ENCODE assay signal across 8 cellular contexts in the genomic region with DNA sequence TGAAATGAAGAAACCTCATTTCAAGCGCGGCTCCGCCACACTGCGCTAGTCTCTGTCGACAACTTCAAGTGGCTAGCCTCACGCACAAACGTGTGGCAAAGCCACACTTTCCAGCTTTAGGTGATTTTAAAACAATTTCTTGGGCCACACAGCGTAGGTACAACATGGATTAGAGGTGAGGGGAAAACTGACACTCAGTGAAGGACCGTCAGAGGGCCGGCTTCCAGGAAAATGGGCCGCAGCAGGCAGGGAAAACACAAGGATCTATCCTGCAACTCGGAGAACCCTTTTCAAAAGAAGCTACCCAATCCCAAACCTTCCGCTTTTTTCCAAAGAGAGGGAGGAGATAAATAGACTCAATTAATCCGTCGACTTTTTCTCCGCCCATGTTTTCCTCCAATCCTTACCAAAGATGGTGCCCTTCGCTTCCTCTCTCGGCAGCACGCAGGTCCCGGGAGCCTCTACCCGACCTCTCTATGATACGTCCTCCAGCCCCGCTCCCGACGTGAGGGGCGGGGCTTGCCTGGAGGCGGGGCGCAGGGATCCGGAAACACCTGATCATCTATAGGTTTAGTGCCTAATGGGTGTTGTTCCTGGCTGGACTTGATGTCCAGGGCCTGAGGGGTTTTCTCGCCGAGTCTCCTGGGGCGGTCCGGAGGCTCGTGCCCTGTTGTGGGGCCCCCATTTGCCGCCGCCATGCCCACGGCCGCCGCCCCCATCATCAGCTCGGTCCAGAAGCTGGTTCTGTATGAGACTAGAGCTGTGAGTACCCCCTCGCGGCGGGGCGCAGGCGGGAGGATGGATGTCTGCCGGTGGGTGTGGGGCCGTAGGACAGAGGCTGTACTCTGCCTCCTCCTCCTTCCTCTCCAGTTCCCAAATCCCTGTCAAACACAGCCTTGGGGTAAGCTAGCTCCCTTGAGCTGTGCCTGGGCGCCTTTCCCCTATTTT. TPM values are rescaled to one million over a fixed set of nuclear protein-coding genes. Genes with fewer than 3 reads are reported as not detected.
DNase-seq lines count a peak whose midpoint lies in the region; ATAC-seq, FAIRE-seq and TF ChIP-seq lines count a peak whose summit lies in the region.

Gene AK9 (minus strand): TSS at position 463 of the 948 bp plus-strand sequence. CDS start 15,457 bp downstream, outside the sequence.
Gene FIG4 (plus strand): TSS at position 557 of the 948 bp plus-strand sequence. CDS start 140 bp downstream, at position 697.

- peak within 1 kb of the TSS; percentile 95 to 97 for H3K27ac Mint-ChIP-seq in T-cell

- TF ChIP-seq CTCF in prostate gland (IDR thresholded peaks at IDR 0.05): peak in 2 of 4 experiments; percentile 22 to 36

- H3K4me3 ChIP-seq in prostate gland: peak within 1 kb of the TSS; percentile 67 to 76

- no peaks in the 10 kb centered on the region for H3K36me3 ChIP-seq in prostate gland

- TF ChIP-seq POLR2A in GM12892 (IDR thresholded peaks at IDR 0.05; ENCODE audit: low read depth, low read length) (peak; percentile 42; the same call in 1 of the 2 replicates), prostate gland (IDR thresholded peaks at IDR 0.05) (peak; percentile 73)

- no peaks in the 10 kb centered on the region for H3K9me3 Mint-ChIP-seq in T-cell

- H3K27me3 Mint-ChIP-seq in T-cell: no peaks in the 10 kb centered on the region

- H3K4me1 ChIP-seq in prostate gland (replicated peaks): no peaks in the 10 kb centered on the region

- CTCF ChIA-PET in T-cell (lab: Charles Lee): interaction anchor here (0.5 to 1.5 kb wide), 9 partner anchors 11 to 1082 kb away, joined by 3 to 7 read pairs (median 4); no protein-coding TSS in a partner anchor

- H3K4me3 Mint-ChIP-seq in T-cell: peak within 1 kb of the TSS; percentile 87 to 99 (median 98)

- peak within 1 kb of the TSS; percentile 85 to 88 for H3K27ac ChIP-seq in prostate gland

- DNase-seq in GM12892 (ENCODE audit: insufficient read length) (peak; percentile 62), NCI-H1436 treated with DMSO at 0.1 percent for 48 hours (lab: John Stamatoyannopoulos, UW) (peak; percentile 82), T-cell (peak; percentile 72 to 90 (median 81)), amniotic stem cell (lab: John Stamatoyannopoulos, UW) (peak; percentile 87), left ventricle myocardium superior (peak; percentile 94), prostate gland (ENCODE audit: low spot score) (peak; percentile 91), urothelium cell line (ENCODE audit: low spot score) (peak; percentile 83)

- POLR2A ChIA-PET in T-cell (lab: Charles Lee): interaction anchor here (0.6 to 1.1 kb wide), 6 partner anchors 10 to 1183 kb away, joined by 3 to 4 read pairs (median 3); partner anchors contain the start of gene AMD1 (in 1 of the 2)

- no peaks in the 10 kb centered on the region for H3K9me3 ChIP-seq in prostate gland

- H3K27me3 ChIP-seq in prostate gland (replicated peaks; ENCODE audit: insufficient read depth): no peaks in the 10 kb centered on the region

- FAIRE-seq in GM12892 (lab: Jason Lieb, UNC) (peak; percentile 95), urothelium cell line (lab: Jason Lieb, UNC) (no peak)

- intact Hi-C loops in left ventricle myocardium superior (cut with micrococcal nuclease): no loop called here
- intact Hi-C loops in prostate gland (cut with DNase I): no loop called here

- H3K4me1 Mint-ChIP-seq in T-cell: peaks cover 31 to 38% (median 33%) of the 10 kb centered on the region in 3 donors

- under 1% methylated on average over 45 of the region's 48 CpGs for WGBS in prostate gland

- ATAC-seq in HG02852 (IDR thresholded peaks at IDR 0.05; ENCODE audit: unreplicated experiment) (peak; percentile 94), T-cell (replicated peaks in 1 of 4) (peak; percentile 97 to 98 (median 98)), left ventricle myocardium superior (peak; percentile 99)

- peaks cover 14% of the 10 kb centered on the region for H3K36me3 Mint-ChIP-seq in T-cell

RNA-seq across cellular contexts. Expression of gene AK9, which starts in this region (rescaled TPM):
- 4.2 TPM for polyA plus RNA-seq in GM12892 (2012; ENCODE audit: missing spikeins)
- 10 to 100 TPM in 3 of 5 donors, 1 to 10 TPM in 2; 7.9 to 12.6 (median 10.2) TPM for total RNA-seq in T-cell
- total RNA-seq in left ventricle myocardium superior: 11.7 TPM
- total RNA-seq in prostate gland: 10 to 100 TPM in 1 of 2 donors, 1 to 10 TPM in 1; 4.5 to 22.0 TPM

RNA-seq across cellular contexts. Expression of gene FIG4, which starts in this region (rescaled TPM):
- polyA plus RNA-seq in GM12892 (2012; ENCODE audit: missing spikeins): 10.8 TPM
- total RNA-seq in T-cell (10 to 100 TPM; 10.5 to 13.5 (median 11.5) TPM), left ventricle myocardium superior (8.9 TPM), prostate gland (10 to 100 TPM; 12.7 to 16.6 TPM)

Comparison
In these comparisons a context has a peak if more than half of its experiments do, and no peak if none do; other contexts are left out.
1. Peak in every context shown above with its lines: DNase-seq, ATAC-seq, H3K4me3 ChIP-seq and H3K27ac ChIP-seq.